Comparison of ENCODE assay signal across 2 cellular contexts in the genomic region with DNA sequence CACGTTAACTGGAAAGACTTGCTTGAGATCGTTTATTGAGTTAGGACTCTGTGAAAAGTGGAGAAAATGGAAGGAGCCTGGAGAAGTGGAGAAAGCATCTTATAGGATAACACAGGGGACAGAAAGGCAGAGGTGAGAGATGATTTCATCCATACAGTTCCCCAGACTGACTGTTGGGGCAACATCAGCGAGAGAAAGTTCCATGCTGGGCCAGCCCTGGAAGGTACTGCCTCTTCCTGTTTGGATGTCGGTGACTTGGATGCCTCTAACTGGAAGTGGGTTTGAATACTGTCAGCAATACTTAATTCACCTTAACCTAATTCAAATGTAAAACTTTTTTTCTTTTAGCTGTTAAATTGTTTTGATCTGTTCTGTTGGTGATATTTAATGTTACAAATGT.
TF ChIP-seq lines count a peak whose summit lies in the region.

No MANE protein-coding gene starts in this region.

TF ChIP-seq in HCT116, 20 proteins besides CTCF, POLR2A, EP300 and RAD21:
- TF ChIP-seq SRF (IDR thresholded peaks at IDR 0.05; ENCODE audit: low read depth) (no peak), YY1 (IDR thresholded peaks at IDR 0.05; ENCODE audit: extremely low read depth, insufficient replicate concordance, low read depth, low read length) (no peak), TCF7L2 (IDR thresholded peaks at IDR 0.05; ENCODE audit: borderline replicate concordance, extremely low read depth, insufficient read depth, insufficient read length) (no peak), EZH2 (IDR thresholded peaks at IDR 0.05) (no peak), SIN3A (IDR thresholded peaks at IDR 0.05; ENCODE audit: low read depth) (no peak), SP1 (IDR thresholded peaks at IDR 0.05; ENCODE audit: low read depth) (no peak), CBX3 (IDR thresholded peaks at IDR 0.05; ENCODE audit: low read depth) (no peak), JUND (IDR thresholded peaks at IDR 0.05) (no peak), ZFX (IDR thresholded peaks at IDR 0.05) (no peak), FOSL1 (IDR thresholded peaks at IDR 0.05; ENCODE audit: low read depth) (no peak), ZNF274 (IDR thresholded peaks at IDR 0.05; ENCODE audit: low read depth, low read length) (no peak), ELF1 (IDR thresholded peaks at IDR 0.05; ENCODE audit: borderline replicate concordance, low read depth) (no peak), EGR1 (IDR thresholded peaks at IDR 0.05; ENCODE audit: low read depth) (no peak)
- TF ChIP-seq, protein P1, sequence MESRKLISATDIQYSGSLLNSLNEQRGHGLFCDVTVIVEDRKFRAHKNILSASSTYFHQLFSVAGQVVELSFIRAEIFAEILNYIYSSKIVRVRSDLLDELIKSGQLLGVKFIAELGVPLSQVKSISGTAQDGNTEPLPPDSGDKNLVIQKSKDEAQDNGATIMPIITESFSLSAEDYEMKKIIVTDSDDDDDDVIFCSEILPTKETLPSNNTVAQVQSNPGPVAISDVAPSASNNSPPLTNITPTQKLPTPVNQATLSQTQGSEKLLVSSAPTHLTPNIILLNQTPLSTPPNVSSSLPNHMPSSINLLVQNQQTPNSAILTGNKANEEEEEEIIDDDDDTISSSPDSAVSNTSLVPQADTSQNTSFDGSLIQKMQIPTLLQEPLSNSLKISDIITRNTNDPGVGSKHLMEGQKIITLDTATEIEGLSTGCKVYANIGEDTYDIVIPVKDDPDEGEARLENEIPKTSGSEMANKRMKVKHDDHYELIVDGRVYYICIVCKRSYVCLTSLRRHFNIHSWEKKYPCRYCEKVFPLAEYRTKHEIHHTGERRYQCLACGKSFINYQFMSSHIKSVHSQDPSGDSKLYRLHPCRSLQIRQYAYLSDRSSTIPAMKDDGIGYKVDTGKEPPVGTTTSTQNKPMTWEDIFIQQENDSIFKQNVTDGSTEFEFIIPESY (IDR thresholded peaks at IDR 0.05; ENCODE audit: extremely low read depth, insufficient replicate concordance, low read length), result no peak
- TF ChIP-seq, protein P2, sequence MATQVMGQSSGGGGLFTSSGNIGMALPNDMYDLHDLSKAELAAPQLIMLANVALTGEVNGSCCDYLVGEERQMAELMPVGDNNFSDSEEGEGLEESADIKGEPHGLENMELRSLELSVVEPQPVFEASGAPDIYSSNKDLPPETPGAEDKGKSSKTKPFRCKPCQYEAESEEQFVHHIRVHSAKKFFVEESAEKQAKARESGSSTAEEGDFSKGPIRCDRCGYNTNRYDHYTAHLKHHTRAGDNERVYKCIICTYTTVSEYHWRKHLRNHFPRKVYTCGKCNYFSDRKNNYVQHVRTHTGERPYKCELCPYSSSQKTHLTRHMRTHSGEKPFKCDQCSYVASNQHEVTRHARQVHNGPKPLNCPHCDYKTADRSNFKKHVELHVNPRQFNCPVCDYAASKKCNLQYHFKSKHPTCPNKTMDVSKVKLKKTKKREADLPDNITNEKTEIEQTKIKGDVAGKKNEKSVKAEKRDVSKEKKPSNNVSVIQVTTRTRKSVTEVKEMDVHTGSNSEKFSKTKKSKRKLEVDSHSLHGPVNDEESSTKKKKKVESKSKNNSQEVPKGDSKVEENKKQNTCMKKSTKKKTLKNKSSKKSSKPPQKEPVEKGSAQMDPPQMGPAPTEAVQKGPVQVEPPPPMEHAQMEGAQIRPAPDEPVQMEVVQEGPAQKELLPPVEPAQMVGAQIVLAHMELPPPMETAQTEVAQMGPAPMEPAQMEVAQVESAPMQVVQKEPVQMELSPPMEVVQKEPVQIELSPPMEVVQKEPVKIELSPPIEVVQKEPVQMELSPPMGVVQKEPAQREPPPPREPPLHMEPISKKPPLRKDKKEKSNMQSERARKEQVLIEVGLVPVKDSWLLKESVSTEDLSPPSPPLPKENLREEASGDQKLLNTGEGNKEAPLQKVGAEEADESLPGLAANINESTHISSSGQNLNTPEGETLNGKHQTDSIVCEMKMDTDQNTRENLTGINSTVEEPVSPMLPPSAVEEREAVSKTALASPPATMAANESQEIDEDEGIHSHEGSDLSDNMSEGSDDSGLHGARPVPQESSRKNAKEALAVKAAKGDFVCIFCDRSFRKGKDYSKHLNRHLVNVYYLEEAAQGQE (IDR thresholded peaks at IDR 0.05; ENCODE audit: low read depth), result no peak
- TF ChIP-seq, protein P3, sequence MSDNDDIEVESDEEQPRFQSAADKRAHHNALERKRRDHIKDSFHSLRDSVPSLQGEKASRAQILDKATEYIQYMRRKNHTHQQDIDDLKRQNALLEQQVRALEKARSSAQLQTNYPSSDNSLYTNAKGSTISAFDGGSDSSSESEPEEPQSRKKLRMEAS (IDR thresholded peaks at IDR 0.05), result no peak
- TF ChIP-seq, protein P4, sequence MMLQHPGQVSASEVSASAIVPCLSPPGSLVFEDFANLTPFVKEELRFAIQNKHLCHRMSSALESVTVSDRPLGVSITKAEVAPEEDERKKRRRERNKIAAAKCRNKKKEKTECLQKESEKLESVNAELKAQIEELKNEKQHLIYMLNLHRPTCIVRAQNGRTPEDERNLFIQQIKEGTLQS (IDR thresholded peaks at IDR 0.05), result no peak
TF ChIP-seq in HCT116: peak in this region for 0.

TF ChIP-seq in H1, 55 proteins besides CTCF, POLR2A, EP300 and RAD21:
- TF ChIP-seq ASH2L (IDR thresholded peaks at IDR 0.05; ENCODE audit: low read length), result no peak
- TF ChIP-seq, protein P5, sequence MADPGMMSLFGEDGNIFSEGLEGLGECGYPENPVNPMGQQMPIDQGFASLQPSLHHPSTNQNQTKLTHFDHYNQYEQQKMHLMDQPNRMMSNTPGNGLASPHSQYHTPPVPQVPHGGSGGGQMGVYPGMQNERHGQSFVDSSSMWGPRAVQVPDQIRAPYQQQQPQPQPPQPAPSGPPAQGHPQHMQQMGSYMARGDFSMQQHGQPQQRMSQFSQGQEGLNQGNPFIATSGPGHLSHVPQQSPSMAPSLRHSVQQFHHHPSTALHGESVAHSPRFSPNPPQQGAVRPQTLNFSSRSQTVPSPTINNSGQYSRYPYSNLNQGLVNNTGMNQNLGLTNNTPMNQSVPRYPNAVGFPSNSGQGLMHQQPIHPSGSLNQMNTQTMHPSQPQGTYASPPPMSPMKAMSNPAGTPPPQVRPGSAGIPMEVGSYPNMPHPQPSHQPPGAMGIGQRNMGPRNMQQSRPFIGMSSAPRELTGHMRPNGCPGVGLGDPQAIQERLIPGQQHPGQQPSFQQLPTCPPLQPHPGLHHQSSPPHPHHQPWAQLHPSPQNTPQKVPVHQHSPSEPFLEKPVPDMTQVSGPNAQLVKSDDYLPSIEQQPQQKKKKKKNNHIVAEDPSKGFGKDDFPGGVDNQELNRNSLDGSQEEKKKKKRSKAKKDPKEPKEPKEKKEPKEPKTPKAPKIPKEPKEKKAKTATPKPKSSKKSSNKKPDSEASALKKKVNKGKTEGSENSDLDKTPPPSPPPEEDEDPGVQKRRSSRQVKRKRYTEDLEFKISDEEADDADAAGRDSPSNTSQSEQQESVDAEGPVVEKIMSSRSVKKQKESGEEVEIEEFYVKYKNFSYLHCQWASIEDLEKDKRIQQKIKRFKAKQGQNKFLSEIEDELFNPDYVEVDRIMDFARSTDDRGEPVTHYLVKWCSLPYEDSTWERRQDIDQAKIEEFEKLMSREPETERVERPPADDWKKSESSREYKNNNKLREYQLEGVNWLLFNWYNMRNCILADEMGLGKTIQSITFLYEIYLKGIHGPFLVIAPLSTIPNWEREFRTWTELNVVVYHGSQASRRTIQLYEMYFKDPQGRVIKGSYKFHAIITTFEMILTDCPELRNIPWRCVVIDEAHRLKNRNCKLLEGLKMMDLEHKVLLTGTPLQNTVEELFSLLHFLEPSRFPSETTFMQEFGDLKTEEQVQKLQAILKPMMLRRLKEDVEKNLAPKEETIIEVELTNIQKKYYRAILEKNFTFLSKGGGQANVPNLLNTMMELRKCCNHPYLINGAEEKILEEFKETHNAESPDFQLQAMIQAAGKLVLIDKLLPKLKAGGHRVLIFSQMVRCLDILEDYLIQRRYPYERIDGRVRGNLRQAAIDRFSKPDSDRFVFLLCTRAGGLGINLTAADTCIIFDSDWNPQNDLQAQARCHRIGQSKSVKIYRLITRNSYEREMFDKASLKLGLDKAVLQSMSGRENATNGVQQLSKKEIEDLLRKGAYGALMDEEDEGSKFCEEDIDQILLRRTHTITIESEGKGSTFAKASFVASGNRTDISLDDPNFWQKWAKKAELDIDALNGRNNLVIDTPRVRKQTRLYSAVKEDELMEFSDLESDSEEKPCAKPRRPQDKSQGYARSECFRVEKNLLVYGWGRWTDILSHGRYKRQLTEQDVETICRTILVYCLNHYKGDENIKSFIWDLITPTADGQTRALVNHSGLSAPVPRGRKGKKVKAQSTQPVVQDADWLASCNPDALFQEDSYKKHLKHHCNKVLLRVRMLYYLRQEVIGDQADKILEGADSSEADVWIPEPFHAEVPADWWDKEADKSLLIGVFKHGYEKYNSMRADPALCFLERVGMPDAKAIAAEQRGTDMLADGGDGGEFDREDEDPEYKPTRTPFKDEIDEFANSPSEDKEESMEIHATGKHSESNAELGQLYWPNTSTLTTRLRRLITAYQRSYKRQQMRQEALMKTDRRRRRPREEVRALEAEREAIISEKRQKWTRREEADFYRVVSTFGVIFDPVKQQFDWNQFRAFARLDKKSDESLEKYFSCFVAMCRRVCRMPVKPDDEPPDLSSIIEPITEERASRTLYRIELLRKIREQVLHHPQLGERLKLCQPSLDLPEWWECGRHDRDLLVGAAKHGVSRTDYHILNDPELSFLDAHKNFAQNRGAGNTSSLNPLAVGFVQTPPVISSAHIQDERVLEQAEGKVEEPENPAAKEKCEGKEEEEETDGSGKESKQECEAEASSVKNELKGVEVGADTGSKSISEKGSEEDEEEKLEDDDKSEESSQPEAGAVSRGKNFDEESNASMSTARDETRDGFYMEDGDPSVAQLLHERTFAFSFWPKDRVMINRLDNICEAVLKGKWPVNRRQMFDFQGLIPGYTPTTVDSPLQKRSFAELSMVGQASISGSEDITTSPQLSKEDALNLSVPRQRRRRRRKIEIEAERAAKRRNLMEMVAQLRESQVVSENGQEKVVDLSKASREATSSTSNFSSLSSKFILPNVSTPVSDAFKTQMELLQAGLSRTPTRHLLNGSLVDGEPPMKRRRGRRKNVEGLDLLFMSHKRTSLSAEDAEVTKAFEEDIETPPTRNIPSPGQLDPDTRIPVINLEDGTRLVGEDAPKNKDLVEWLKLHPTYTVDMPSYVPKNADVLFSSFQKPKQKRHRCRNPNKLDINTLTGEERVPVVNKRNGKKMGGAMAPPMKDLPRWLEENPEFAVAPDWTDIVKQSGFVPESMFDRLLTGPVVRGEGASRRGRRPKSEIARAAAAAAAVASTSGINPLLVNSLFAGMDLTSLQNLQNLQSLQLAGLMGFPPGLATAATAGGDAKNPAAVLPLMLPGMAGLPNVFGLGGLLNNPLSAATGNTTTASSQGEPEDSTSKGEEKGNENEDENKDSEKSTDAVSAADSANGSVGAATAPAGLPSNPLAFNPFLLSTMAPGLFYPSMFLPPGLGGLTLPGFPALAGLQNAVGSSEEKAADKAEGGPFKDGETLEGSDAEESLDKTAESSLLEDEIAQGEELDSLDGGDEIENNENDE (IDR thresholded peaks at IDR 0.05; ENCODE audit: insufficient replicate concordance, low read length), result no peak
- TF ChIP-seq, protein P6, sequence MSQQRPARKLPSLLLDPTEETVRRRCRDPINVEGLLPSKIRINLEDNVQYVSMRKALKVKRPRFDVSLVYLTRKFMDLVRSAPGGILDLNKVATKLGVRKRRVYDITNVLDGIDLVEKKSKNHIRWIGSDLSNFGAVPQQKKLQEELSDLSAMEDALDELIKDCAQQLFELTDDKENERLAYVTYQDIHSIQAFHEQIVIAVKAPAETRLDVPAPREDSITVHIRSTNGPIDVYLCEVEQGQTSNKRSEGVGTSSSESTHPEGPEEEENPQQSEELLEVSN (IDR thresholded peaks at IDR 0.05), result no peak
- no peak for TF ChIP-seq RXRA (IDR thresholded peaks at IDR 0.05; ENCODE audit: insufficient read depth, low read depth, low read length)
- no peak for TF ChIP-seq SUZ12 (IDR thresholded peaks at IDR 0.05; ENCODE audit: low read length)
- no peak for TF ChIP-seq BRCA1 (IDR thresholded peaks at IDR 0.05; ENCODE audit: low read depth, low read length)
- TF ChIP-seq SIN3A (conservative IDR thresholded peaks at IDR 0.05 in 1 of 2, IDR thresholded peaks at IDR 0.05 in 1 of 2; ENCODE audit: low read depth in 1 of 2, low read length in 2 of 2), result no peak
- TF ChIP-seq CHD1 (IDR thresholded peaks at IDR 0.05; ENCODE audit: low read depth, low read length), result no peak
- no peak for TF ChIP-seq TEAD4 (IDR thresholded peaks at IDR 0.05; ENCODE audit: low read depth, low read length)
- TF ChIP-seq, protein P7, sequence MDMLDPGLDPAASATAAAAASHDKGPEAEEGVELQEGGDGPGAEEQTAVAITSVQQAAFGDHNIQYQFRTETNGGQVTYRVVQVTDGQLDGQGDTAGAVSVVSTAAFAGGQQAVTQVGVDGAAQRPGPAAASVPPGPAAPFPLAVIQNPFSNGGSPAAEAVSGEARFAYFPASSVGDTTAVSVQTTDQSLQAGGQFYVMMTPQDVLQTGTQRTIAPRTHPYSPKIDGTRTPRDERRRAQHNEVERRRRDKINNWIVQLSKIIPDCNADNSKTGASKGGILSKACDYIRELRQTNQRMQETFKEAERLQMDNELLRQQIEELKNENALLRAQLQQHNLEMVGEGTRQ (IDR thresholded peaks at IDR 0.05; ENCODE audit: low read length), result no peak
- TF ChIP-seq MAFK (IDR thresholded peaks at IDR 0.05; ENCODE audit: low read depth, low read length), result no peak
TF ChIP-seq in H1: peak in this region for 0.
